In the genomic region with DNA sequence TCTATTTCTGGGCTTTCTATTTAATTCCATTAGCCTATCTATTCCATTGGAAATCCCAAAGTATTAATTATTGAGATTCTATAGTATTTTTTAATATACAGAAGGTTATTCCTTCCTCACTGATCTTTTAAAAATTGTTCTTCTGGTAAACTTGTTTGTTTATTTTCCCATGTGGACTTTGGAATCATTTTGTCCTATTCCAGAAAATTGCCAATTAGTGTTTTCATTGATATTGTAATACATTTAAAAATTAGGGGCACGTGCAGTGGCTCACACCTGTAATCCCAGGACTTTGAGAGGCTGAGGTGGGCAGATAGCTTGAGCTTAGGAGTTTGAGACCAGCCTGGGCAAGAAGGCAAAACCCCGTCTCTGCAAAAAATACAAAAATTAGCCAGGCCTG, we compare ENCODE assay signal across 21 cellular contexts. TPM values are rescaled to one million over a fixed set of nuclear protein-coding genes. Genes with fewer than 3 reads are reported as not detected.
DNase-seq lines count a peak whose midpoint lies in the region; ATAC-seq, FAIRE-seq and TF ChIP-seq lines count a peak whose summit lies in the region.
"Had no signal": no experiment of that assay in that cellular context is flagged by ENCODE, and none has a peak within 500 bp of the region (broad histone marks: within the 10 kb centered on the region; RNA-seq: fewer than 3 reads in every experiment).

No MANE protein-coding gene starts in this region.

- no peak overlapping the region for H2BK15ac ChIP-seq in mesenchymal stem cell (ENCODE audit: low read depth, poor library complexity, severe bottlenecking)

- H3K27ac ChIP-seq in liver (ENCODE audit: low read depth in 1 of 2, low read length in 2 of 2) (no peak overlapping the region), HepG2 (ENCODE audit: extremely low read length, insufficient read depth, low read length) (no peak overlapping the region), K562 (ENCODE audit: extremely low read depth, low read depth, low read length) (no peak overlapping the region), mesenchymal stem cell (ENCODE audit: low read length, poor library complexity, severe bottlenecking) (no peak overlapping the region), gastrocnemius medialis (no peak overlapping the region), SJCRH30 (no peak overlapping the region)
- H3K27ac ChIP-seq: 22Rv1; A549; BLaER1 treated with 17β-estradiol and CSF1 and Interleukin-3, amounts not matched to agents 10 nM and 100 nM; C4-2B had no signal

- no peak overlapping the region for H2BK12ac ChIP-seq in mesenchymal stem cell (ENCODE audit: low read length in 2 of 2)

- H2AFZ ChIP-seq in HepG2 (ENCODE audit: low read length) (no peak overlapping the region), K562 (ENCODE audit: low read depth, low read length) (0 out of 2 replicates have a peak overlapping the region, but pooled peaks have one; percentile 22), mesenchymal stem cell (ENCODE audit: low read depth, low read length) (no peak overlapping the region)

- no peak overlapping the region for H2BK5ac ChIP-seq in mesenchymal stem cell (ENCODE audit: low read depth, low read length, poor library complexity, severe bottlenecking)

- no peak overlapping the region for H3K14ac ChIP-seq in mesenchymal stem cell (ENCODE audit: low read length in 2 of 2)

- H3K9me3 ChIP-seq in liver (ENCODE audit: control insufficient read depth in 4 of 4, low read length in 3 of 4) (no peaks in the 10 kb centered on the region), HepG2 (ENCODE audit: low read length) (no peaks in the 10 kb centered on the region), K562 (replicated peaks; ENCODE audit: control insufficient read depth, insufficient read depth, low read depth, low read length) (no peaks in the 10 kb centered on the region; the same call in none of the 2 replicates), mesenchymal stem cell (ENCODE audit: control insufficient read depth, low read length) (no peaks in the 10 kb centered on the region), gastrocnemius medialis (no peaks in the 10 kb centered on the region), SJCRH30 (replicated peaks) (no peaks in the 10 kb centered on the region)
- H3K9me3 ChIP-seq: A549; BLaER1 treated with 17β-estradiol and CSF1 and Interleukin-3, amounts not matched to agents 10 nM and 100 nM; Caco-2 had no signal

- no peak overlapping the region for H2AK5ac ChIP-seq in mesenchymal stem cell (ENCODE audit: low read length, severe bottlenecking)

- TF ChIP-seq POLR2A in HepG2 (IDR thresholded peaks at IDR 0.05; ENCODE audit: insufficient read depth in 1 of 2, low read depth in 2 of 2, low read length in 2 of 2) (no peak), K562 (conservative IDR thresholded peaks at IDR 0.05) (no peak), gastrocnemius medialis (IDR thresholded peaks at IDR 0.05) (no peak)

- DNase-seq in HepG2 (ENCODE audit: low spot score) (no peak), K562 (ENCODE audit: extremely low read depth in 1 of 4, low spot score in 3 of 4) (no peak), mesenchymal stem cell (no peak), gastrocnemius medialis (no peak), SJCRH30 (no peak)
- DNase-seq: AML-193; Caco-2; Calu3; CD4-positive, alpha-beta T cell; CD8-positive, alpha-beta T cell; DMS79 treated with DMSO at 0.1 percent for 48 hours; GF-D8 had no signal

- BruUV-seq in HepG2 (replicated peaks; lab: Mats Ljungman, UMichigan) (no TSS peak), K562 (replicated peaks; lab: Mats Ljungman, UMichigan) (no TSS peak)

- intact Hi-C loops in HepG2 (cut with micrococcal nuclease; ENCODE audit: unreplicated experiment) (no loop called here), K562 (cut with micrococcal nuclease) (no loop called here), gastrocnemius medialis (cut with DNase I; ENCODE audit: low total_unique reads) (no loop called here)

- H3K79me2 ChIP-seq in HepG2 (ENCODE audit: insufficient read depth, low read length): no peaks in the 10 kb centered on the region
- no peaks in the 10 kb centered on the region for H3K79me2 ChIP-seq in K562 (ENCODE audit: control insufficient read depth, insufficient read depth, low read length)

- H3K4ac ChIP-seq in mesenchymal stem cell (ENCODE audit: low read depth in 1 of 2, low read length in 2 of 2): no peak overlapping the region

- H3K23ac ChIP-seq in mesenchymal stem cell (ENCODE audit: low read length in 2 of 2): no peak overlapping the region

- H4K91ac ChIP-seq in mesenchymal stem cell (ENCODE audit: low read length): no peak overlapping the region

- CTCF ChIA-PET in HepG2 (lab: Yijun Ruan, JAX; ENCODE audit: low intra/inter-chr PET ratio, low total read pairs) (no interaction called here), K562 (lab: Yijun Ruan, JAX; ENCODE audit: low intra/inter-chr PET ratio) (no interaction called here)

- H3K79me1 ChIP-seq in mesenchymal stem cell (replicated peaks; ENCODE audit: low read length, poor library complexity, severe bottlenecking): no peaks in the 10 kb centered on the region

- no peaks in the 10 kb centered on the region for H3K9me1 ChIP-seq in K562 (ENCODE audit: control insufficient read depth, insufficient read depth, low read length)

- peak overlapping the region; percentile 15 for H4K8ac ChIP-seq in mesenchymal stem cell (ENCODE audit: low read length)

- peaks cover 0 to 12% (median 4%) of the 10 kb centered on the region in 4 donors for H3K4me1 ChIP-seq in liver (ENCODE audit: control insufficient read depth in 4 of 4, insufficient read depth in 4 of 4, low read length in 3 of 4)
- H3K4me1 ChIP-seq in HepG2 (ENCODE audit: insufficient read depth, low read length): 0 out of 2 replicates have a peak, but pooled peaks cover 4% of the 10 kb centered on the region
- H3K4me1 ChIP-seq in K562 (replicated peaks in 1 of 2; ENCODE audit: control insufficient read depth in 2 of 2, insufficient read depth in 2 of 2, low read length in 2 of 2): peaks cover 11 to 16% of the 10 kb centered on the region in 2 experiments; a peak in 4 of 5 replicates
- H3K4me1 ChIP-seq in mesenchymal stem cell (ENCODE audit: control insufficient read depth, insufficient read depth, low read depth, low read length): no peaks in the 10 kb centered on the region
- no peaks in the 10 kb centered on the region for H3K4me1 ChIP-seq in gastrocnemius medialis
- H3K4me1 ChIP-seq in SJCRH30: no peaks in the 10 kb centered on the region
- H3K4me1 ChIP-seq: A549, Caco-2 had no signal

- ATAC-seq in HepG2 (no peak), K562 (no peak), gastrocnemius medialis (no peak)
- ATAC-seq: A549; CD8-positive, alpha-beta T cell had no signal

- no peak overlapping the region for H3K4me2 ChIP-seq in HepG2 (ENCODE audit: low read depth, low read length)
- no peak overlapping the region for H3K4me2 ChIP-seq in K562 (ENCODE audit: insufficient read depth, low read length)
- no peak overlapping the region for H3K4me2 ChIP-seq in mesenchymal stem cell (ENCODE audit: low read length, poor library complexity, severe bottlenecking)
- H3K4me2 ChIP-seq: A549; BLaER1 treated with 17β-estradiol and CSF1 and Interleukin-3, amounts not matched to agents 10 nM and 100 nM had no signal

- no peaks in the 10 kb centered on the region for H4K20me1 ChIP-seq in HepG2 (ENCODE audit: insufficient read depth, low read length)
- H4K20me1 ChIP-seq in K562 (replicated peaks; ENCODE audit: control insufficient read depth, insufficient read depth, low read length): no peaks in the 10 kb centered on the region
- H4K20me1 ChIP-seq: BLaER1 treated with 17β-estradiol and CSF1 and Interleukin-3, amounts not matched to agents 10 nM and 100 nM had no signal

- H3K4me3 ChIP-seq in liver (ENCODE audit: low read depth in 1 of 3, low read length in 3 of 3): no peak overlapping the region
- H3K4me3 ChIP-seq in HepG2 (replicated peaks in 1 of 3; ENCODE audit: insufficient read depth in 1 of 3, low read depth in 2 of 3, low read length in 3 of 3): no peak overlapping the region
- no peak overlapping the region for H3K4me3 ChIP-seq in K562
- no peak overlapping the region for H3K4me3 ChIP-seq in mesenchymal stem cell (ENCODE audit: insufficient read depth in 1 of 2, low read depth in 1 of 2, low read length in 2 of 2)
- no peak overlapping the region for H3K4me3 ChIP-seq in gastrocnemius medialis
- H3K4me3 ChIP-seq in SJCRH30: no peak overlapping the region
- H3K4me3 ChIP-seq: A549; BLaER1 treated with 17β-estradiol and CSF1 and Interleukin-3, amounts not matched to agents 10 nM and 100 nM had no signal

- POLR2A ChIA-PET in HepG2 (lab: Yijun Ruan, JAX): no interaction called here
- POLR2A ChIA-PET in K562 (lab: Yijun Ruan, JAX): no interaction called here

- in situ Hi-C loops in HepG2 (cut with HindIII; ENCODE audit: extremely low pct_ligation_motif_present, low pct_unique_long_range_greater_than_20kb): no loop called here
- in situ Hi-C loops in K562 (cut with MboI): no loop called here
- in situ Hi-C loops in gastrocnemius medialis (cut with MboI; ENCODE audit: low sequenced_read_pairs in 4 of 4): no loop called here

- TF ChIP-seq RAD21 in liver (IDR thresholded peaks at IDR 0.05) (no peak), HepG2 (CRISPR knock-in tag; IDR thresholded peaks at IDR 0.05) (no peak), K562 (CRISPR knock-in tag; conservative IDR thresholded peaks at IDR 0.05 in 1 of 2, IDR thresholded peaks at IDR 0.05 in 1 of 2) (no peak)

- H3K9ac ChIP-seq in liver (ENCODE audit: low read depth in 1 of 2, low read length in 2 of 2) (no peak overlapping the region), HepG2 (ENCODE audit: insufficient read depth, low read depth, low read length) (no peak overlapping the region), K562 (ENCODE audit: insufficient read depth in 1 of 2, low read depth in 2 of 2, low read length in 2 of 2) (no peak overlapping the region; a peak in 1 of 4 replicates), mesenchymal stem cell (ENCODE audit: low read length) (no peak overlapping the region)
- H3K9ac ChIP-seq: BLaER1 treated with 17β-estradiol and CSF1 and Interleukin-3, amounts not matched to agents 10 nM and 100 nM had no signal

- TF ChIP-seq EP300 in HepG2 (IDR thresholded peaks at IDR 0.05; ENCODE audit: low read depth in 2 of 2, low read length in 2 of 2) (no peak), HepG2 (CRISPR knock-in tag; IDR thresholded peaks at IDR 0.05; ENCODE audit: borderline replicate concordance) (no peak), K562 (IDR thresholded peaks at IDR 0.05; ENCODE audit: low read length) (no peak)

- no peak for TF ChIP-seq CTCF in liver (IDR thresholded peaks at IDR 0.05; ENCODE audit: low read depth, low read length, missing input control)
- no peak for TF ChIP-seq CTCF in HepG2 (CRISPR knock-in tag; IDR thresholded peaks at IDR 0.05)
- no peak for TF ChIP-seq CTCF in K562 (IDR thresholded peaks at IDR 0.05 in 2 of 3, conservative IDR thresholded peaks at IDR 0.05 in 1 of 3; ENCODE audit: insufficient read depth in 2 of 3, low read depth in 1 of 3, low read length in 3 of 3)
- no peak for TF ChIP-seq CTCF in gastrocnemius medialis (IDR thresholded peaks at IDR 0.05 in 4 of 5, conservative IDR thresholded peaks at IDR 0.05 in 1 of 5)

- H3K36me3 ChIP-seq in liver (ENCODE audit: control insufficient read depth in 4 of 4, insufficient read depth in 3 of 4, low read depth in 1 of 4, low read length in 3 of 4): no peaks in the 10 kb centered on the region
- H3K36me3 ChIP-seq in HepG2 (replicated peaks in 1 of 2; ENCODE audit: control insufficient read depth in 1 of 2, insufficient read depth in 2 of 2, low read length in 2 of 2): no peaks in the 10 kb centered on the region
- H3K36me3 ChIP-seq in K562 (ENCODE audit: control insufficient read depth, insufficient read depth, low read length): no peaks in the 10 kb centered on the region
- H3K36me3 ChIP-seq in mesenchymal stem cell (ENCODE audit: control insufficient read depth in 1 of 2, insufficient read depth in 2 of 2, low read depth in 1 of 2, low read length in 2 of 2): no peaks in the 10 kb centered on the region
- no peaks in the 10 kb centered on the region for H3K36me3 ChIP-seq in gastrocnemius medialis
- no peaks in the 10 kb centered on the region for H3K36me3 ChIP-seq in SJCRH30
- H3K36me3 ChIP-seq: BLaER1 treated with 17β-estradiol and CSF1 and Interleukin-3, amounts not matched to agents 10 nM and 100 nM had no signal

- H3K18ac ChIP-seq in mesenchymal stem cell (ENCODE audit: low read depth in 1 of 2, low read length in 2 of 2): no peak overlapping the region

- H3K27me3 ChIP-seq in liver (ENCODE audit: control insufficient read depth in 4 of 4, insufficient read depth in 4 of 4, low read length in 3 of 4): no peaks in the 10 kb centered on the region
- H3K27me3 ChIP-seq in HepG2 (ENCODE audit: control insufficient read depth in 1 of 2, insufficient read depth in 2 of 2, low read length in 2 of 2): no peaks in the 10 kb centered on the region; a peak in 2 of 5 replicates
- H3K27me3 ChIP-seq in K562 (ENCODE audit: control insufficient read depth in 2 of 2, insufficient read depth in 2 of 2, low read length in 2 of 2): no peaks in the 10 kb centered on the region
- peaks cover 0 to 7% of the 10 kb centered on the region in 2 experiments for H3K27me3 ChIP-seq in mesenchymal stem cell (ENCODE audit: control insufficient read depth in 1 of 2, insufficient read depth in 1 of 2, low read length in 2 of 2)
- H3K27me3 ChIP-seq in gastrocnemius medialis: no peaks in the 10 kb centered on the region
- H3K27me3 ChIP-seq in SJCRH30: no peaks in the 10 kb centered on the region
- H3K27me3 ChIP-seq: BLaER1 treated with 17β-estradiol and CSF1 and Interleukin-3, amounts not matched to agents 10 nM and 100 nM had no signal

- FAIRE-seq in HepG2 (lab: Jason Lieb, UNC) (no peak), K562 (lab: Jason Lieb, UNC) (no peak)
- FAIRE-seq: A549, D721Med, G401.6, GM12891, GM19239 had no signal

- 61% methylated on average over 2 of the region's 2 CpGs for WGBS in liver
- WGBS in HepG2 (ENCODE audit: low lambda C conversion rate): 60% methylated on average over 2 of the region's 2 CpGs
- 82% methylated on average over 2 of the region's 2 CpGs for WGBS in K562 (ENCODE audit: insufficient coverage, low coverage, missing lambda C conversion rate)
- 95% methylated on average over 2 of the region's 2 CpGs for WGBS in mesenchymal stem cell

- no peak overlapping the region for H2BK120ac ChIP-seq in mesenchymal stem cell (ENCODE audit: low read depth, low read length)

RNA-seq across cellular contexts. Expression of a gene that starts 8.4 kb away (rescaled TPM):
- total RNA-seq in liver: 100 to 1,000 TPM in 1 of 2 donors, 10 to 100 TPM in 1; 78.6 to 131 TPM
- 10 to 100 TPM; 24.9 to 92.7 TPM for polyA plus RNA-seq in liver
- 11.9 and 14.5 TPM in 2 replicates for total RNA-seq in HepG2 (2016; rRNA removed; fragmentation: Illumina TruSeq; extraction: Trizol)
- 71.5 and 79.3 TPM in 2 replicates for total RNA-seq in HepG2 (2016; cell fraction: cytosol; rRNA removed; fragmentation: Illumina TruSeq; extraction: Trizol; ENCODE audit: low read depth)
- 15.0 and 17.4 TPM in 2 replicates for total RNA-seq in HepG2 (2016; cell fraction: insoluble cytoplasmic fraction; rRNA removed; fragmentation: Illumina TruSeq; extraction: Trizol)
- total RNA-seq in HepG2 (2016; cell fraction: membrane; rRNA removed; fragmentation: Illumina TruSeq; extraction: Trizol): 26.6 and 27.6 TPM in 2 replicates
- total RNA-seq in HepG2 (2016; cell fraction: nucleus; rRNA removed; fragmentation: Illumina TruSeq; extraction: Trizol): 10.3 and 10.9 TPM in 2 replicates
- 4.1 and 4.7 TPM in 2 replicates for polyA plus RNA-seq in HepG2 (2011; rRNA removed)
- polyA plus RNA-seq in HepG2 (2011; cell fraction: cytosol; rRNA removed): 1.9 and 3.6 TPM in 2 replicates
- polyA plus RNA-seq in HepG2 (2011; cell fraction: nucleus; rRNA removed): 1.00 and 1.9 TPM in 2 replicates
- 10.2 and 17.7 TPM in 2 replicates for polyA plus RNA-seq in HepG2 (2012)
- 2.5 and 3.6 TPM in 2 replicates for polyA plus RNA-seq in HepG2 (2016; cell fraction: cytosol; fragmentation: Illumina TruSeq; extraction: Trizol; ENCODE audit: low read depth)
- 9.3 and 10.5 TPM in 2 replicates for polyA plus RNA-seq in HepG2 (2016; cell fraction: insoluble cytoplasmic fraction; fragmentation: Illumina TruSeq; extraction: Trizol; ENCODE audit: low read depth)
- polyA plus RNA-seq in HepG2 (2016; cell fraction: membrane; fragmentation: Illumina TruSeq; extraction: Trizol; ENCODE audit: low read depth): 6.3 and 7.5 TPM in 2 replicates
- polyA plus RNA-seq in HepG2 (2016; cell fraction: nucleus; fragmentation: Illumina TruSeq; extraction: Trizol; ENCODE audit: insufficient read depth, low read depth): 9.9 and 11.4 TPM in 2 replicates
- 7.5 and 9.8 TPM in 2 replicates for polyA minus RNA-seq in HepG2 (2011; rRNA and poly(A)+ RNA removed; ENCODE audit: low replicate concordance)
- polyA minus RNA-seq in HepG2 (2011; cell fraction: cytosol; rRNA and poly(A)+ RNA removed): 9.3 and 10.9 TPM in 2 replicates
- 7.2 and 7.9 TPM in 2 replicates for polyA minus RNA-seq in HepG2 (2011; cell fraction: nucleus; rRNA and poly(A)+ RNA removed)
- 10.7 and 22.5 TPM in 2 replicates for total RNA-seq in K562 (2011; cell fraction: chromatin; rRNA removed; ENCODE audit: low replicate concordance)
- total RNA-seq in K562 (2011; cell fraction: nucleolus; rRNA removed): 7.2 and 9.1 TPM in 2 replicates
- total RNA-seq in K562 (2011; cell fraction: nucleoplasm; rRNA removed): 20.7 and 39.0 TPM in 2 replicates
- 7.6 and 10.3 TPM in 2 replicates for total RNA-seq in K562 (2014; rRNA removed)
- total RNA-seq in K562 (2014; rRNA removed; fragmentation: Illumina TruSeq; extraction: Trizol): 19.8 and 23.6 TPM in 2 replicates
- total RNA-seq in K562 (2015; rRNA removed; fragmentation: Illumina TruSeq; extraction: Trizol): 6.8 and 7.5 TPM in 2 replicates
- total RNA-seq in K562 (2021): 13.9 and 16.5 TPM in 2 replicates
- polyA plus RNA-seq in K562 (2011; rRNA removed): 9.6 and 16.6 TPM in 2 replicates
- 2.2 and 4.5 TPM in 2 replicates for polyA plus RNA-seq in K562 (2011; cell fraction: cytosol; rRNA removed)
- 2.3 and 2.7 TPM in 2 replicates for polyA plus RNA-seq in K562 (2011; cell fraction: nucleus; rRNA removed)
- 5.0 and 5.7 TPM in 2 replicates for polyA plus RNA-seq in K562 (2012)
- polyA plus RNA-seq in K562 (2014; fragmentation: Illumina TruSeq; extraction: Trizol): 8.4 and 10.9 TPM in 2 replicates
- polyA plus RNA-seq in K562 (2014; fragmentation: Nextera tagmentation; extraction: Ambion mirVana): 1 to 10 TPM; 3.5 to 5.0 TPM
- polyA plus RNA-seq in K562 (2014; rRNA removed): 6.5 and 6.6 TPM in 2 replicates
- polyA minus RNA-seq in K562 (2011; rRNA and poly(A)+ RNA removed): 26.5 and 41.8 TPM in 2 replicates
- polyA minus RNA-seq in K562 (2011; cell fraction: cytosol; rRNA and poly(A)+ RNA removed): 8.3 and 10.7 TPM in 2 replicates
- 3.1 and 4.1 TPM in 2 replicates for polyA minus RNA-seq in K562 (2011; cell fraction: nucleus; rRNA and poly(A)+ RNA removed)
- 2.4 TPM for polyA plus RNA-seq in mesenchymal stem cell (2013, experiment 1 of 2)
- polyA plus RNA-seq in mesenchymal stem cell (2013, experiment 2 of 2): 2.8 TPM
- total RNA-seq in gastrocnemius medialis: 10 to 100 TPM in 3 of 4 donors, 1 to 10 TPM in 1; 9.8 to 12.1 (median 11.0) TPM
- total RNA-seq in SJCRH30 (2014; rRNA removed; shearing (Covaris generic)): 45.9 and 46.5 TPM in 2 replicates

RNA-seq across cellular contexts. Expression of a gene that starts 36.0 kb away (rescaled TPM):
- total RNA-seq in liver (1 to 10 TPM; 1.4 to 2.3 TPM), HepG2 (2016; rRNA removed; fragmentation: Illumina TruSeq; extraction: Trizol) (6.1 and 12.7 TPM in 2 replicates), K562 (2014; rRNA removed) (1.8 and 2.8 TPM in 2 replicates), K562 (2014; rRNA removed; fragmentation: Illumina TruSeq; extraction: Trizol) (3.9 and 6.8 TPM in 2 replicates), K562 (2015; rRNA removed; fragmentation: Illumina TruSeq; extraction: Trizol) (2.6 and 3.3 TPM in 2 replicates), K562 (2021) (6.1 and 8.6 TPM in 2 replicates), gastrocnemius medialis (under 1 TPM; 0.24 to 0.97 (median 0.77) TPM)
- polyA plus RNA-seq in liver (10 to 100 TPM in 1 of 2 donors, 1 to 10 TPM in 1; 1.0 to 16.6 TPM), HepG2 (2011; rRNA removed) (4.5 and 5.5 TPM in 2 replicates), K562 (2011; rRNA removed) (2.8 and 2.9 TPM in 2 replicates), K562 (2014; fragmentation: Illumina TruSeq; extraction: Trizol) (4.7 and 4.9 TPM in 2 replicates), K562 (2014; fragmentation: Nextera tagmentation; extraction: Ambion mirVana) (10 to 100 TPM; 14.9 to 16.2 TPM), K562 (2014; rRNA removed) (2.2 and 2.8 TPM in 2 replicates)
- total RNA-seq in HepG2 (2016; cell fraction: cytosol; rRNA removed; fragmentation: Illumina TruSeq; extraction: Trizol; ENCODE audit: low read depth): 2.6 and 6.2 TPM in 2 replicates
- total RNA-seq in HepG2 (2016; cell fraction: insoluble cytoplasmic fraction; rRNA removed; fragmentation: Illumina TruSeq; extraction: Trizol): 7.8 and 11.4 TPM in 2 replicates
- total RNA-seq in HepG2 (2016; cell fraction: membrane; rRNA removed; fragmentation: Illumina TruSeq; extraction: Trizol): 4.5 and 4.8 TPM in 2 replicates
- 5.6 and 13.0 TPM in 2 replicates for total RNA-seq in HepG2 (2016; cell fraction: nucleus; rRNA removed; fragmentation: Illumina TruSeq; extraction: Trizol)
- 1.9 and 2.6 TPM in 2 replicates for polyA plus RNA-seq in HepG2 (2011; cell fraction: cytosol; rRNA removed)
- polyA plus RNA-seq in HepG2 (2011; cell fraction: nucleus; rRNA removed): 1.2 and 2.2 TPM in 2 replicates
- polyA plus RNA-seq in HepG2 (2012): 3.5 and 6.1 TPM in 2 replicates
- 3.2 and 3.5 TPM in 2 replicates for polyA plus RNA-seq in HepG2 (2016; cell fraction: cytosol; fragmentation: Illumina TruSeq; extraction: Trizol; ENCODE audit: low read depth)
- polyA plus RNA-seq in HepG2 (2016; cell fraction: insoluble cytoplasmic fraction; fragmentation: Illumina TruSeq; extraction: Trizol; ENCODE audit: low read depth): 7.9 and 10.9 TPM in 2 replicates
- 4.2 and 7.1 TPM in 2 replicates for polyA plus RNA-seq in HepG2 (2016; cell fraction: membrane; fragmentation: Illumina TruSeq; extraction: Trizol; ENCODE audit: low read depth)
- polyA plus RNA-seq in HepG2 (2016; cell fraction: nucleus; fragmentation: Illumina TruSeq; extraction: Trizol; ENCODE audit: insufficient read depth, low read depth): 10.4 and 11.9 TPM in 2 replicates
- 13.9 and 20.9 TPM in 2 replicates for polyA minus RNA-seq in HepG2 (2011; rRNA and poly(A)+ RNA removed; ENCODE audit: low replicate concordance)
- 0.62 and 3.3 TPM in 2 replicates for polyA minus RNA-seq in HepG2 (2011; cell fraction: cytosol; rRNA and poly(A)+ RNA removed)
- polyA minus RNA-seq in HepG2 (2011; cell fraction: nucleus; rRNA and poly(A)+ RNA removed): 4.2 and 5.0 TPM in 2 replicates
- total RNA-seq in K562 (2011; cell fraction: chromatin; rRNA removed; ENCODE audit: low replicate concordance): 1.6 and 2.1 TPM in 2 replicates
- total RNA-seq in K562 (2011; cell fraction: nucleolus; rRNA removed): 1.2 and 3.7 TPM in 2 replicates
- total RNA-seq in K562 (2011; cell fraction: nucleoplasm; rRNA removed): 3.2 and 4.2 TPM in 2 replicates
- polyA plus RNA-seq in K562 (2011; cell fraction: cytosol; rRNA removed): 1.3 and 2.0 TPM in 2 replicates
- polyA plus RNA-seq in K562 (2011; cell fraction: nucleus; rRNA removed): 0.94 and 1.3 TPM in 2 replicates
- 3.3 and 4.6 TPM in 2 replicates for polyA plus RNA-seq in K562 (2012)
- 1.6 and 2.0 TPM in 2 replicates for polyA minus RNA-seq in K562 (2011; rRNA and poly(A)+ RNA removed)
- polyA minus RNA-seq in K562 (2011; cell fraction: cytosol; rRNA and poly(A)+ RNA removed): 1.4 and 12.8 TPM in 2 replicates
- 1.5 and 4.4 TPM in 2 replicates for polyA minus RNA-seq in K562 (2011; cell fraction: nucleus; rRNA and poly(A)+ RNA removed)
- polyA plus RNA-seq in mesenchymal stem cell (2013, experiment 1 of 2): 7.6 TPM
- 6.4 TPM for polyA plus RNA-seq in mesenchymal stem cell (2013, experiment 2 of 2)
- total RNA-seq in SJCRH30 (2014; rRNA removed; shearing (Covaris generic)): 4.6 and 5.5 TPM in 2 replicates
